17 cellular contexts compared by ENCODE assay signal in genomic region chr10:97943294-97943693, GRCh38.
"Had no signal": no experiment of that assay in that cellular context is flagged by ENCODE, and none has a peak within 500 bp of the region (broad histone marks: within the 10 kb centered on the region; RNA-seq: fewer than 3 reads in every experiment).

No MANE protein-coding gene starts in this region.

- H3K4me1 Mint-ChIP-seq: activated B cell treated with CpG ODN at 0.5 μM for 24 hours; activated CD4-positive, alpha-beta T cell treated with anti-CD3 and anti-CD28 coated beads, Interleukin-2, amount 10 ng/mL, durations not matched to agents 24 days and 14 days; central memory CD8-positive, alpha-beta T cell had no signal

- H3K27me3 ChIP-seq: body of pancreas, right lobe of liver had no signal

- H3K4me1 ChIP-seq: body of pancreas, psoas muscle, right lobe of liver, transverse colon had no signal

- H3K36me3 ChIP-seq: right lobe of liver, transverse colon had no signal

- ATAC-seq: activated CD8-positive, alpha-beta T cell treated with anti-CD3 and anti-CD28 coated beads, Interleukin-2, amount 10 ng/mL, durations not matched to agents 7 days and 5 days; activated naive CD4-positive, alpha-beta T cell treated with anti-CD3 and anti-CD28 coated beads, Interleukin-2, amount 50 U/mL, for 72 hours; body of pancreas; psoas muscle; right lobe of liver; stimulated activated naive CD8-positive, alpha-beta T cell treated with anti-CD3 and anti-CD28 coated beads, Interleukin-15, Interleukin-2, amounts not matched to agents 100 U/mL and 50 U/mL, for 24 hours had no signal

- H3K27ac ChIP-seq: body of pancreas, psoas muscle, right lobe of liver, transverse colon had no signal

- H3K4me3 Mint-ChIP-seq: activated B cell treated with CpG ODN at 0.5 μM for 24 hours; activated CD4-positive, alpha-beta T cell treated with anti-CD3 and anti-CD28 coated beads, Interleukin-2, amount 10 ng/mL, durations not matched to agents 24 days and 14 days; activated CD8-positive, alpha-beta T cell treated with anti-CD3 and anti-CD28 coated beads, Interleukin-2, amount 10 ng/mL, durations not matched to agents 7 days and 5 days; central memory CD8-positive, alpha-beta T cell had no signal

- H3K27ac Mint-ChIP-seq: activated B cell treated with CpG ODN at 0.5 μM for 24 hours; activated CD4-positive, alpha-beta T cell treated with anti-CD3 and anti-CD28 coated beads, Interleukin-2, amount 10 ng/mL, durations not matched to agents 24 days and 14 days; activated CD8-positive, alpha-beta T cell treated with anti-CD3 and anti-CD28 coated beads, Interleukin-2, amount 10 ng/mL, durations not matched to agents 7 days and 5 days; activated naive CD4-positive, alpha-beta T cell treated with anti-CD3 and anti-CD28 coated beads, Interleukin-2, amount 50 U/mL, for 72 hours had no signal

- H3K4me3 ChIP-seq: body of pancreas, psoas muscle, right lobe of liver, transverse colon had no signal

- H3K9me3 ChIP-seq: psoas muscle, right lobe of liver, transverse colon had no signal

- DNase-seq: activated B cell treated with CpG ODN at 0.5 μM for 24 hours; activated CD4-positive, alpha-beta T cell treated with anti-CD3 and anti-CD28 coated beads, Interleukin-2, amount 10 ng/mL, durations not matched to agents 24 days and 14 days; activated CD8-positive, alpha-beta memory T cell treated with anti-CD3 and anti-CD28 coated beads, Interleukin-2, amount 50 U/mL, for 4 hours; activated CD8-positive, alpha-beta T cell treated with anti-CD3 and anti-CD28 coated beads, Interleukin-2, amount 10 ng/mL, durations not matched to agents 7 days and 5 days; activated gamma-delta T cell; activated T-cell treated with anti-CD3 and anti-CD28 coated beads, Interleukin-2, amount 50 U/mL, for 48 hours; amniotic stem cell; body of pancreas; cortex of kidney; effector CD4-positive, alpha-beta T cell; head of caudate nucleus; psoas muscle; right lobe of liver; stimulated activated naive CD8-positive, alpha-beta T cell treated with anti-CD3 and anti-CD28 coated beads, Interleukin-15, Interleukin-2, amounts not matched to agents 100 U/mL and 50 U/mL, for 24 hours; transverse colon had no signal
